In genomic region chr6:109767961-109768360, GRCh38 we compare ENCODE assay signal across 24 cellular contexts.
A peak's percentile ranks its signal among the peaks of the same experiment; 100 is the strongest.
DNase-seq lines count a peak whose midpoint lies in the region; ATAC-seq and TF ChIP-seq lines count a peak whose summit lies in the region.
"Had no signal": no experiment of that assay in that cellular context is flagged by ENCODE, and none has a peak within 500 bp of the region (broad histone marks: within the 10 kb centered on the region; RNA-seq: fewer than 3 reads in every experiment).

No MANE protein-coding gene starts in this region.

- H3K79me2 ChIP-seq in trophoblast cell (ENCODE audit: control insufficient read depth, insufficient read depth, low read length, poor library complexity), result no peaks in the 10 kb centered on the region
- H3K79me2 ChIP-seq: hepatocyte had no signal

- no peaks in the 10 kb centered on the region for H3K79me1 ChIP-seq in trophoblast cell (ENCODE audit: low read length)

- TF ChIP-seq CTCF in coronary artery (IDR thresholded peaks at IDR 0.05), result no peak

- no peak overlapping the region for H3K9ac ChIP-seq in trophoblast cell (ENCODE audit: low read length)
- H3K9ac ChIP-seq: neural progenitor cell had no signal

- no peaks in the 10 kb centered on the region for H3K27me3 Mint-ChIP-seq in activated CD4-positive, alpha-beta memory T cell treated with anti-CD3 and anti-CD28 coated beads, Interleukin-2, amount 10 ng/mL, durations not matched to agents 7 days and 5 days
- H3K27me3 Mint-ChIP-seq: activated CD4-positive, alpha-beta memory T cell treated with anti-CD3 and anti-CD28 coated beads for 36 hours; dendritic cell treated with granulocyte-macrophage colony-stimulating factor and Interleukin-4, amounts not matched to agents 40 ng/mL and 50 ng/mL, for 4 days; progenitor cell of endocrine pancreas had no signal

- no peak overlapping the region for H4K8ac ChIP-seq in trophoblast cell (ENCODE audit: low read depth, low read length)

- peaks cover 0 to 3% of the 10 kb centered on the region in 2 experiments for H3K36me3 ChIP-seq in trophoblast cell (ENCODE audit: control insufficient read depth in 1 of 2, insufficient read depth in 2 of 2, low read length in 2 of 2)
- H3K36me3 ChIP-seq: breast epithelium, neural progenitor cell had no signal

- no peak overlapping the region for H2AK5ac ChIP-seq in trophoblast cell (ENCODE audit: low read length)

- no peak overlapping the region for H3K27ac Mint-ChIP-seq in activated CD4-positive, alpha-beta memory T cell treated with anti-CD3 and anti-CD28 coated beads, Interleukin-2, amount 10 ng/mL, durations not matched to agents 7 days and 5 days
- H3K27ac Mint-ChIP-seq: activated CD4-positive, alpha-beta memory T cell treated with anti-CD3 and anti-CD28 coated beads for 36 hours; CD8-positive, alpha-beta T cell; dendritic cell treated with granulocyte-macrophage colony-stimulating factor and Interleukin-4, amounts not matched to agents 40 ng/mL and 50 ng/mL, for 4 days; neural progenitor cell; progenitor cell of endocrine pancreas had no signal

- no peak overlapping the region for H2BK5ac ChIP-seq in trophoblast cell (ENCODE audit: low read depth, low read length, poor library complexity)

- H3K23ac ChIP-seq in trophoblast cell (ENCODE audit: low read length), result no peak overlapping the region

- no peak overlapping the region for H3K14ac ChIP-seq in trophoblast cell (ENCODE audit: low read length)

- H3K4me2 ChIP-seq in trophoblast cell (ENCODE audit: low read length), result no peak overlapping the region
- H3K4me2 ChIP-seq: hepatocyte, neural progenitor cell had no signal

- H3K4me3 ChIP-seq in trophoblast cell (ENCODE audit: low read depth, low read length) (no peak overlapping the region), coronary artery (no peak overlapping the region)
- H3K4me3 ChIP-seq: breast epithelium, hepatocyte, mucosa of descending colon, neural progenitor cell, SK-N-MC had no signal

- no peak overlapping the region for H4K12ac ChIP-seq in trophoblast cell (ENCODE audit: low read depth, low read length)

- H3K4me1 ChIP-seq in trophoblast cell (ENCODE audit: control insufficient read depth in 1 of 2, insufficient read depth in 2 of 2, low read length in 2 of 2), result no peaks in the 10 kb centered on the region
- H3K4me1 ChIP-seq: breast epithelium, neural progenitor cell had no signal

- DNase-seq in EL (peak; percentile 81), M059J (ENCODE audit: low read depth) (peak; percentile 65), epithelial cell of prostate (ENCODE audit: low read depth, low spot score) (no peak), trophoblast cell (peak; percentile 95 to 96), coronary artery (ENCODE audit: low spot score) (no peak)
- DNase-seq in activated CD4-positive, alpha-beta T cell treated with anti-CD3 and anti-CD28 coated beads, Interleukin-2, amount 50 U/mL, for 1 hour, result no peak
- no peak for DNase-seq in activated CD4-positive, alpha-beta memory T cell treated with anti-CD3 and anti-CD28 coated beads, Interleukin-2, amount 10 ng/mL, durations not matched to agents 7 days and 5 days
- DNase-seq: activated CD4-positive, alpha-beta memory T cell treated with anti-CD3 and anti-CD28 coated beads for 36 hours; activated effector memory CD4-positive, alpha-beta T cell treated with Interleukin-2 at 50 U/mL for 16 hours; CD8-positive, alpha-beta T cell; DMS153; left ventricle myocardium superior; mucosa of descending colon; NCI-H1105 treated with DMSO at 0.1 percent for 48 hours; NCI-H2107; NCI-H510A treated with DMSO at 0.1 percent for 48 hours had no signal

- H2BK12ac ChIP-seq in trophoblast cell (ENCODE audit: low read length), result no peak overlapping the region

- peaks cover 7% of the 10 kb centered on the region for H3K4me1 Mint-ChIP-seq in activated CD4-positive, alpha-beta memory T cell treated with anti-CD3 and anti-CD28 coated beads, Interleukin-2, amount 10 ng/mL, durations not matched to agents 7 days and 5 days
- H3K4me1 Mint-ChIP-seq: neural progenitor cell had no signal

- H3K9me3 ChIP-seq in trophoblast cell (ENCODE audit: insufficient read depth, low read depth, low read length), result no peaks in the 10 kb centered on the region
- H3K9me3 ChIP-seq: breast epithelium, mucosa of descending colon had no signal

- WGBS in trophoblast cell (ENCODE audit: extremely low coverage, insufficient coverage, insufficient read length), result no CpG with 5 or more reads among the region's 3 CpGs

- no peak overlapping the region for H3K4ac ChIP-seq in trophoblast cell (ENCODE audit: low read depth, low read length)

- no peaks in the 10 kb centered on the region for H3K27me3 ChIP-seq in trophoblast cell (ENCODE audit: insufficient read depth, low read length)
- H3K27me3 ChIP-seq: breast epithelium, hepatocyte, neural progenitor cell had no signal

- CTCF ChIA-PET in activated CD4-positive, alpha-beta memory T cell treated with anti-CD3 and anti-CD28 coated beads, Interleukin-2, amount 10 ng/mL, durations not matched to agents 7 days and 5 days (lab: Charles Lee), result no interaction called here

- no peak overlapping the region for H2AFZ ChIP-seq in trophoblast cell (ENCODE audit: insufficient read depth, low read length, poor library complexity)
- H2AFZ ChIP-seq: hepatocyte, neural progenitor cell had no signal

- ATAC-seq in esophagus mucosa, result no peak
- ATAC-seq: CD8-positive, alpha-beta T cell; HCT116; left ventricle myocardium superior; mucosa of descending colon had no signal

- H2BK120ac ChIP-seq in trophoblast cell (ENCODE audit: insufficient read depth, low read length, poor library complexity), result no peak overlapping the region

- H3K36me3 Mint-ChIP-seq in activated CD4-positive, alpha-beta memory T cell treated with anti-CD3 and anti-CD28 coated beads, Interleukin-2, amount 10 ng/mL, durations not matched to agents 7 days and 5 days (ENCODE audit: low read depth), result peaks cover 6% of the 10 kb centered on the region

- no peak overlapping the region for H3K4me3 Mint-ChIP-seq in activated CD4-positive, alpha-beta memory T cell treated with anti-CD3 and anti-CD28 coated beads, Interleukin-2, amount 10 ng/mL, durations not matched to agents 7 days and 5 days
- H3K4me3 Mint-ChIP-seq: activated CD4-positive, alpha-beta memory T cell treated with anti-CD3 and anti-CD28 coated beads for 36 hours; CD8-positive, alpha-beta T cell; dendritic cell treated with granulocyte-macrophage colony-stimulating factor and Interleukin-4, amounts not matched to agents 40 ng/mL and 50 ng/mL, for 4 days; neural progenitor cell had no signal

- H3K27ac ChIP-seq in epithelial cell of prostate (peak overlapping the region; percentile 16), trophoblast cell (ENCODE audit: low read depth, low read length) (no peak overlapping the region), coronary artery (no peak overlapping the region)
- H3K27ac ChIP-seq: breast epithelium, hepatocyte, neural progenitor cell, SK-N-MC had no signal

- no peak overlapping the region for H4K91ac ChIP-seq in trophoblast cell (ENCODE audit: low read depth, low read length)

- no peaks in the 10 kb centered on the region for H3K9me3 Mint-ChIP-seq in activated CD4-positive, alpha-beta memory T cell treated with anti-CD3 and anti-CD28 coated beads, Interleukin-2, amount 10 ng/mL, durations not matched to agents 7 days and 5 days
- H3K9me3 Mint-ChIP-seq: activated CD4-positive, alpha-beta memory T cell treated with anti-CD3 and anti-CD28 coated beads for 36 hours; CD8-positive, alpha-beta T cell; dendritic cell treated with granulocyte-macrophage colony-stimulating factor and Interleukin-4, amounts not matched to agents 40 ng/mL and 50 ng/mL, for 4 days; neural progenitor cell had no signal

- no peak overlapping the region for H3K18ac ChIP-seq in trophoblast cell (ENCODE audit: low read length)

- POLR2A ChIA-PET in activated CD4-positive, alpha-beta memory T cell treated with anti-CD3 and anti-CD28 coated beads, Interleukin-2, amount 10 ng/mL, durations not matched to agents 7 days and 5 days (lab: Charles Lee), result no interaction called here

Comparison
In these comparisons a context has a peak if more than half of its experiments do, and no peak if none do; other contexts are left out.
1. DNase-seq: peak in EL (single experiment), M059J (single experiment) and trophoblast cell (2 of 2); none in epithelial cell of prostate (single experiment), activated CD4-positive, alpha-beta T cell treated with anti-CD3 and anti-CD28 coated beads, Interleukin-2, amount 50 U/mL, for 1 hour (single experiment), activated CD4-positive, alpha-beta memory T cell treated with anti-CD3 and anti-CD28 coated beads, Interleukin-2, amount 10 ng/mL, durations not matched to agents 7 days and 5 days (single experiment) and coronary artery (single experiment).